In genomic region chr5:173302546-173303155, GRCh38 we compare ENCODE assay signal across 11 cellular contexts. TPM values are rescaled to one million over a fixed set of nuclear protein-coding genes. Genes with fewer than 3 reads are reported as not detected.
DNase-seq lines count a peak whose midpoint lies in the region; FAIRE-seq and TF ChIP-seq lines count a peak whose summit lies in the region.
"Had no signal": no experiment of that assay in that cellular context is flagged by ENCODE, and none has a peak within 500 bp of the region (broad histone marks: within the 10 kb centered on the region; RNA-seq: fewer than 3 reads in every experiment).

No MANE protein-coding gene starts in this region.

- WGBS in thyroid gland, 2 donors, result 78 to 89% methylated on average over 6 of the region's 6 CpGs

- peaks cover 3% of the 10 kb centered on the region for H3K27me3 Mint-ChIP-seq in astrocyte (ENCODE audit: low read depth, unreplicated experiment)

- TF ChIP-seq CTCF in BJ (IDR thresholded peaks at IDR 0.05; ENCODE audit: insufficient read depth, low read depth, low read length) (peak; percentile 25; the same call in 1 of the 2 replicates), astrocyte (IDR thresholded peaks at IDR 0.05; ENCODE audit: insufficient read depth, low read depth, low read length) (no peak), kidney (IDR thresholded peaks at IDR 0.05; ENCODE audit: borderline replicate concordance, extremely low read depth, insufficient read depth) (no peak), Peyer's patch (IDR thresholded peaks at IDR 0.05) (no peak), thyroid gland (IDR thresholded peaks at IDR 0.05) (no peak)

- H3K4me3 Mint-ChIP-seq in astrocyte (ENCODE audit: unreplicated experiment), result peak overlapping the region; percentile 52

- H3K4me1 ChIP-seq in astrocyte (ENCODE audit: insufficient read depth, low read length), result peaks cover 31% of the 10 kb centered on the region
- H3K4me1 ChIP-seq in kidney (ENCODE audit: control insufficient read depth in 1 of 2, insufficient read depth in 1 of 2, low read depth in 1 of 2, low read length in 2 of 2), result peaks cover 0 to 6% of the 10 kb centered on the region in 2 donors
- no peaks in the 10 kb centered on the region for H3K4me1 ChIP-seq in Peyer's patch
- no peaks in the 10 kb centered on the region for H3K4me1 ChIP-seq in thyroid gland

- H4K20me1 ChIP-seq in astrocyte (ENCODE audit: insufficient read depth, low read length), result no peaks in the 10 kb centered on the region

- peaks cover 28% of the 10 kb centered on the region for H3K4me1 Mint-ChIP-seq in astrocyte (ENCODE audit: low read depth, unreplicated experiment)

- CTCF ChIA-PET in BJ (lab: Yijun Ruan, JAX), result interaction anchor here (0.6 to 2.4 kb wide), 5 partner anchors 8 to 742 kb away, joined by 3 to 7 read pairs (median 3); no protein-coding TSS in a partner anchor

- H2AFZ ChIP-seq in astrocyte (ENCODE audit: low read depth, low read length), result peak overlapping the region; percentile 6

- FAIRE-seq in astrocyte (lab: Jason Lieb, UNC) (peak; percentile 75), kidney (lab: Jason Lieb, UNC) (no peak)

- intact Hi-C loops in kidney (cut with DNase I) (no loop called here), thyroid gland (cut with DNase I) (no loop called here), head of caudate nucleus (cut with DNase I) (no loop called here)

- H3K9me3 ChIP-seq in astrocyte (ENCODE audit: insufficient read depth, low read depth, low read length), result peaks cover 2% of the 10 kb centered on the region
- H3K9me3 ChIP-seq in kidney (ENCODE audit: control insufficient read depth in 1 of 2, low read length in 2 of 2), result peaks cover 0 to 1% of the 10 kb centered on the region in 2 donors
- no peaks in the 10 kb centered on the region for H3K9me3 ChIP-seq in Peyer's patch
- no peaks in the 10 kb centered on the region for H3K9me3 ChIP-seq in thyroid gland

- H3K27ac Mint-ChIP-seq in astrocyte (ENCODE audit: unreplicated experiment), result peak overlapping the region; percentile 79

- H3K79me2 ChIP-seq in astrocyte (ENCODE audit: insufficient read depth, low read length), result no peaks in the 10 kb centered on the region

- H3K9me3 Mint-ChIP-seq in astrocyte (ENCODE audit: unreplicated experiment), result no peaks in the 10 kb centered on the region

- H3K4me3 ChIP-seq in BJ (ENCODE audit: low read depth, low read length), result no peak overlapping the region
- H3K4me3 ChIP-seq in astrocyte (ENCODE audit: insufficient read depth, low read depth, low read length), result no peak overlapping the region
- no peak overlapping the region for H3K4me3 ChIP-seq in kidney (ENCODE audit: low read length in 2 of 2)
- no peak overlapping the region for H3K4me3 ChIP-seq in Peyer's patch
- H3K4me3 ChIP-seq in thyroid gland (replicated peaks in 1 of 3), result no peak overlapping the region

- TF ChIP-seq POLR2A in Peyer's patch (IDR thresholded peaks at IDR 0.05), result no peak
- TF ChIP-seq POLR2A in thyroid gland (IDR thresholded peaks at IDR 0.05), result no peak

- no peak for DNase-seq in BJ (ENCODE audit: low read depth)
- DNase-seq in HuH-7 (ENCODE audit: low spot score), result peak; percentile 60
- peak; percentile 82 for DNase-seq in astrocyte (ENCODE audit: low read depth)
- peak; percentile 39 for DNase-seq in kidney
- no peak for DNase-seq in Peyer's patch
- no peak for DNase-seq in thyroid gland
- DNase-seq in activated T-cell treated with anti-CD3 and anti-CD28 coated beads for 4 hours, result no peak
- DNase-seq in head of caudate nucleus, result no peak
- DNase-seq: DMS79, NCI-H82, right cardiac atrium had no signal

- POLR2A ChIA-PET in BJ (lab: Charles Lee), result no interaction called here

- H3K27ac ChIP-seq in astrocyte (ENCODE audit: low read depth, low read length) (no peak overlapping the region), kidney (ENCODE audit: low read depth in 2 of 2, low read length in 2 of 2) (no peak overlapping the region), Peyer's patch (no peak overlapping the region), thyroid gland (no peak overlapping the region)

- H3K36me3 ChIP-seq in BJ (ENCODE audit: control insufficient read depth, insufficient read depth, low read length) (no peaks in the 10 kb centered on the region), astrocyte (ENCODE audit: insufficient read depth, low read length) (no peaks in the 10 kb centered on the region), kidney (ENCODE audit: control insufficient read depth in 1 of 2, insufficient read depth in 2 of 2, low read length in 2 of 2) (no peaks in the 10 kb centered on the region), Peyer's patch (no peaks in the 10 kb centered on the region), thyroid gland (no peaks in the 10 kb centered on the region)

- peak overlapping the region; percentile 49 for H3K4me2 ChIP-seq in astrocyte (ENCODE audit: low read length)

- H3K27me3 ChIP-seq in BJ (ENCODE audit: control insufficient read depth, insufficient read depth, low read length), result no peaks in the 10 kb centered on the region
- no peaks in the 10 kb centered on the region for H3K27me3 ChIP-seq in astrocyte (ENCODE audit: insufficient read depth, low read length)
- no peaks in the 10 kb centered on the region for H3K27me3 ChIP-seq in Peyer's patch
- H3K27me3 ChIP-seq in thyroid gland, result no peaks in the 10 kb centered on the region

- H3K9ac ChIP-seq in astrocyte (ENCODE audit: low read length) (no peak overlapping the region), kidney (ENCODE audit: low read length in 2 of 2) (no peak overlapping the region)

- H3K36me3 Mint-ChIP-seq in astrocyte (ENCODE audit: low read depth, unreplicated experiment), result no peaks in the 10 kb centered on the region

RNA-seq across cellular contexts. Expression of gene STC2, which starts 25.6 kb away (rescaled TPM):
- polyA plus RNA-seq in BJ (2011; rRNA removed) (168 and 181 TPM in 2 replicates), kidney (ENCODE audit: insufficient read depth, low read depth, low replicate concordance) (2.1 TPM)
- polyA minus RNA-seq in BJ (2011; rRNA and poly(A)+ RNA removed), result 148 and 149 TPM in 2 replicates
- total RNA-seq in astrocyte (164 and 206 TPM in 2 replicates), kidney (2.7 TPM), Peyer's patch (1 to 10 TPM in 2 of 4 donors, under 1 TPM in 2; 0.83 to 3.8 (median 1.7) TPM), thyroid gland (10 to 100 TPM in 2 of 4 donors, 1 to 10 TPM in 2; 3.8 to 12.0 (median 8.7) TPM)

Comparison
In these comparisons a context has a peak if more than half of its experiments do, and no peak if none do; other contexts are left out.
1. DNase-seq: peak in HuH-7 (single experiment), astrocyte (single experiment) and kidney (single experiment); none in BJ (single experiment), Peyer's patch (0 of 3), thyroid gland (0 of 2), activated T-cell treated with anti-CD3 and anti-CD28 coated beads for 4 hours (single experiment) and head of caudate nucleus (0 of 42).
2. RNA of gene STC2, which starts 25.6 kb away (total RNA-seq): 164 to 206 TPM in astrocyte; 3.8 to 12.0 TPM in thyroid gland, 2.7 TPM in kidney (single experiment) and 0.83 to 3.8 TPM in Peyer's patch; every median in the first group is over 10 times any median in the second.